15 cellular contexts compared by ENCODE assay signal in the genomic region with DNA sequence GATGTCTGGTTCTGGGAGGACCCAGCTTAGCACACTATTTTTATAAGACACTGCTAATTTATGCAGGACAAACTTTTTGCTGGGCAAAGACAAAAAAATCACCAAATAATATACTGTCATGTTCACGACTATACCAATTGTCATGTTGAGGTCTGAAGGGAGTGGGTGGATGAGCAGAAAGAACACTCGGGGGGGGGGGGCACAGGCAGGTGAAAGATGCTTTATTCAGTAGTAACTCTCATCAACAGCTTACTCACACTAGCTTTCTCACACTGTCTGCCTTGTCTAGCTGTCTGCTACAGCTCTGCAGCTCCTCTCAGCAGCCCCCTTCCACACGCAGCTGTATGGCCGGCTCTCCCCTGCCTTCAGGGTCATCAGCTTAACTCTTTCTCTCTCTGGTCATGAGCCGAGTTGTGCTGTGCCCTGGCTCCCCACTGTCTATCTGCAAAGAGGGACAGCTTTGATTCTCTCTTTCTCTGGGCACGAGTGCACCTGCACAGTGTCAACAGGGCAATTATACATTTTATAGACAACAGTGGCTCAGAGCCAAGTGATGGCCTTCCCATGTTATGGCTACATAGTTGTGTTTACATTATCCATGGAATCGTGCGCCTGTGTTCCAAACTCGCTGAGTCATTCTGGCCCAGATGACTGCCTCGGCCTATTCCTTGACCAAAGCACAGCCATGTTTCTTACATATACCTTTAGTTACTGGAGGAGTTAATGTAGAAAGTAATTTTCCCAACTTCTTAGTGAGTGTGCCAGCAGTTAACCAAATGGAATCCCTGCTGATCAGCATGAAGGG.
DNase-seq lines count a peak whose midpoint lies in the region; FAIRE-seq and TF ChIP-seq lines count a peak whose summit lies in the region.
"Had no signal": no experiment of that assay in that cellular context is flagged by ENCODE, and none has a peak within 500 bp of the region (broad histone marks: within the 10 kb centered on the region; RNA-seq: fewer than 3 reads in every experiment).

No MANE protein-coding gene starts in this region.

- WGBS in H1 (ENCODE audit: extremely low coverage in 1 of 2, insufficient coverage in 1 of 2, insufficient read length in 1 of 2, insufficient replicate concordance in 2 of 2, low coverage in 1 of 2, low lambda C conversion rate in 2 of 2, missing lambda C conversion rate in 1 of 2), 2 experiments, result 82% methylated on average over 10 of the region's 10 CpGs; no CpG with 5 or more reads in 1 of the 2 experiments

- H4K5ac ChIP-seq in H1 (ENCODE audit: insufficient read length, low read depth, low read length), result no peak overlapping the region

- peaks cover 2% of the 10 kb centered on the region; the same call in 1 of the 2 replicates for H3K23me2 ChIP-seq in H1 (ENCODE audit: low read depth, low read length)

- H2BK5ac ChIP-seq in H1 (ENCODE audit: low read depth, low read length), result no peak overlapping the region

- no peak overlapping the region for H3K23ac ChIP-seq in H1 (ENCODE audit: insufficient read length)

- no peak overlapping the region for H2BK15ac ChIP-seq in H1 (ENCODE audit: low read length)

- H2BK12ac ChIP-seq in H1 (ENCODE audit: low read depth, low read length), result no peak overlapping the region

- POLR2A ChIA-PET in H1 (lab: Charles Lee; ENCODE audit: partially characterized antibody), result interaction anchor here (0.6 to 1.0 kb wide), 4 partner anchors 73 to 770 kb away, joined by 3 read pairs; a partner anchor contains a TSS

- CTCF ChIA-PET in H1 (lab: Charles Lee; ENCODE audit: partially characterized antibody), result interaction anchor here (0.6 to 1.5 kb wide), 6 partner anchors 8 to 372 kb away, joined by 3 to 6 read pairs (median 3); no protein-coding TSS in a partner anchor

- no peak overlapping the region for H4K91ac ChIP-seq in H1 (replicated peaks; ENCODE audit: insufficient read length, low read length)

- TF ChIP-seq EP300 in H1 (IDR thresholded peaks at IDR 0.05; ENCODE audit: borderline replicate concordance in 1 of 2, low read depth in 2 of 2, low read length in 2 of 2), result no peak

- no peak overlapping the region for H2AK5ac ChIP-seq in H1 (ENCODE audit: low read depth, low read length)

- H3K56ac ChIP-seq in H1 (replicated peaks; ENCODE audit: insufficient read length, low read depth, low read length), result no peak overlapping the region

- H3K14ac ChIP-seq in H1 (ENCODE audit: insufficient read length), result no peak overlapping the region

- H4K20me1 ChIP-seq in H1 (replicated peaks in 1 of 2; ENCODE audit: control insufficient read depth in 1 of 2, insufficient read depth in 2 of 2, low read length in 2 of 2), result no peaks in the 10 kb centered on the region

- H2BK20ac ChIP-seq in H1 (ENCODE audit: low read length), result no peak overlapping the region

- no peaks in the 10 kb centered on the region for H3K36me3 ChIP-seq in H1 (ENCODE audit: control insufficient read depth in 2 of 4, insufficient read depth in 4 of 4, low read length in 3 of 4)
- H3K36me3 ChIP-seq: adrenal gland, WERI-Rb-1 had no signal

- H3K79me2 ChIP-seq in H1 (ENCODE audit: control insufficient read depth in 1 of 2, insufficient read depth in 2 of 2, low read length in 2 of 2), result no peaks in the 10 kb centered on the region

- no peak overlapping the region for H3K4me2 ChIP-seq in H1 (ENCODE audit: insufficient read depth in 1 of 2, low read depth in 2 of 2, low read length in 2 of 2)

- no peak overlapping the region for H2BK120ac ChIP-seq in H1 (replicated peaks; ENCODE audit: low read depth, low read length)

- H3K18ac ChIP-seq in H1 (ENCODE audit: extremely low read depth, low read length), result no peak overlapping the region

- H3K9me3 ChIP-seq in H1 (ENCODE audit: insufficient read depth in 2 of 2, low read depth in 1 of 2, low read length in 1 of 2), result no peaks in the 10 kb centered on the region
- H3K9me3 ChIP-seq: adrenal gland had no signal

- TF ChIP-seq RAD21 in H1 (IDR thresholded peaks at IDR 0.05 in 1 of 2, conservative IDR thresholded peaks at IDR 0.05 in 1 of 2; ENCODE audit: low read depth in 2 of 2, low read length in 2 of 2), result no peak

- no peak overlapping the region for H3K27ac ChIP-seq in H1 (ENCODE audit: low read depth, low read length)
- H3K27ac ChIP-seq: adrenal gland, WERI-Rb-1 had no signal

- H4K8ac ChIP-seq in H1 (ENCODE audit: extremely low read depth, insufficient read depth, low read length), result no peak overlapping the region

- H3K9ac ChIP-seq in H1 (replicated peaks in 1 of 4; ENCODE audit: extremely low read depth in 1 of 4, low read depth in 3 of 4, low read length in 3 of 4), result no peak overlapping the region

- H3K79me1 ChIP-seq in H1 (ENCODE audit: low read depth, low read length), result no peaks in the 10 kb centered on the region

- H3K27me3 ChIP-seq in H1 (replicated peaks in 1 of 4; ENCODE audit: control insufficient read depth in 3 of 4, extremely low read depth in 1 of 4, insufficient read depth in 3 of 4, low read length in 3 of 4), result no peaks in the 10 kb centered on the region
- H3K27me3 ChIP-seq: adrenal gland had no signal

- H3K4ac ChIP-seq in H1 (replicated peaks; ENCODE audit: insufficient read length, low read depth, low read length), result no peak overlapping the region

- peak overlapping the region; percentile 79 for H2AFZ ChIP-seq in H1 (ENCODE audit: low read length)

- peaks cover 0 to 3% (median 0%) of the 10 kb centered on the region in 4 experiments; a peak in 1 of 7 replicates for H3K4me1 ChIP-seq in H1 (replicated peaks in 1 of 4; ENCODE audit: control insufficient read depth in 3 of 4, insufficient read depth in 4 of 4, low read length in 3 of 4)
- H3K4me1 ChIP-seq: adrenal gland had no signal

- H3K4me3 ChIP-seq in H1 (ENCODE audit: extremely low read depth in 1 of 4, insufficient read depth in 2 of 4, low read depth in 3 of 4, low read length in 4 of 4), result no peak overlapping the region
- H3K4me3 ChIP-seq: adrenal gland had no signal

- no peak for TF ChIP-seq POLR2A in H1 (IDR thresholded peaks at IDR 0.05; ENCODE audit: control extremely low read depth in 1 of 2, low read depth in 2 of 2, low read length in 2 of 2)

- peak; percentile 99 for DNase-seq in COR-L47 (lab: John Stamatoyannopoulos, UW)
- DNase-seq in NCI-H1105 (lab: John Stamatoyannopoulos, UW), result peak; percentile 88
- DNase-seq in NCI-H69 (lab: John Stamatoyannopoulos, UW), result peak; percentile 97
- DNase-seq in H1 (ENCODE audit: low read depth in 1 of 2, low spot score in 2 of 2), result no peak
- no peak for DNase-seq in T-helper 1 cell
- DNase-seq in dermis blood vessel endothelial cell, result no peak
- no peak for DNase-seq in activated naive CD4-positive, alpha-beta T cell treated with Interleukin-2 at 50 U/mL for 16 hours
- DNase-seq in cerebellum (ENCODE audit: low spot score), result no peak
- DNase-seq: adrenal gland, foreskin melanocyte, left ventricle myocardium superior, naive B cell, NCI-H446 treated with DMSO at 0.1 percent for 48 hours, SW 1271, WERI-Rb-1 had no signal

- FAIRE-seq in H1 (lab: Jason Lieb, UNC), result no peak

- TF ChIP-seq CTCF in H1 (IDR thresholded peaks at IDR 0.05; ENCODE audit: control extremely low read depth in 1 of 3, insufficient read depth in 1 of 3, low read depth in 1 of 3, low read length in 3 of 3), result no peak

TF ChIP-seq in H1, 55 proteins besides CTCF, POLR2A, EP300 and RAD21:
- TF ChIP-seq E2F6 (IDR thresholded peaks at IDR 0.05), result no peak
- TF ChIP-seq MAFK (IDR thresholded peaks at IDR 0.05; ENCODE audit: low read depth, low read length), result peak; percentile 17; the same call in 1 of the 2 replicates
TF ChIP-seq in H1: peak in this region for 1.

Comparison
In these comparisons a context has a peak if more than half of its experiments do, and no peak if none do; other contexts are left out.
1. DNase-seq: peak in COR-L47 (single experiment), NCI-H1105 (single experiment) and NCI-H69 (single experiment); none in H1 (0 of 2), T-helper 1 cell (0 of 5), dermis blood vessel endothelial cell (single experiment), activated naive CD4-positive, alpha-beta T cell treated with Interleukin-2 at 50 U/mL for 16 hours (single experiment) and cerebellum (single experiment).